Comparison of ENCODE assay signal across 19 cellular contexts in the genomic region with DNA sequence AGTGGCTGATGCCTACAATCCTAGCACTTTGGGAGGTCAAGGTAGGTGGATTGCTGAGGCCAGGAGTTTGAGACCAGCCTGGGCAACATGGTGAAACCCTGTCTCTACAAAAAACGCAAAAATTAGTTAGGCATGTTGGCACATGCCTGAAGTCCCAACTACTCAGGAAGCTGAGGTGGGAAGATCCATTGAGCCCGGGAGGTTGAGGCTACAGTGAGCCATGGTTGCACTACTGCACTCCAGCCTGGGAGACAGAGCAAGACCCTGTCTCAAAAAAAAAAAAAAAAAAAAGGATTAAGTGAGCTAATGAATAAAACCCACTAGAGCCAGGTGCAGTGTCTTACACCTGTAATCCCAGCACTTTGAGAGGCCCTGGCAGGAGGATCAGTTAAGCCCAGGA.
"Had no signal": no experiment of that assay in that cellular context is flagged by ENCODE, and none has a peak within 500 bp of the region (broad histone marks: within the 10 kb centered on the region; RNA-seq: fewer than 3 reads in every experiment).

No MANE protein-coding gene starts in this region.

- ATAC-seq: lower lobe of right lung; pancreas; right lobe of liver; SK-N-SH treated with all-trans-retinoic acid at 6 μM for 48 hours; stimulated activated effector memory CD8-positive, alpha-beta T cell treated with anti-CD3 and anti-CD28 coated beads, Interleukin-12 subunit alpha, Interleukin-12 subunit beta, amount 100 ng/mL, for 72 hours; upper lobe of right lung had no signal

- H3K9me3 Mint-ChIP-seq: endodermal cell; stimulated activated effector memory CD8-positive, alpha-beta T cell treated with anti-CD3 and anti-CD28 coated beads, Interleukin-12 subunit alpha, Interleukin-12 subunit beta, amount 100 ng/mL, for 72 hours; T-helper 1 cell treated with Interleukin-12 subunit alpha and Interleukin-12 subunit beta and Interleukin-4 antibody, amounts not matched to agents 30 μg/mL and 1 μg/mL, for 36 hours had no signal

- H3K27ac Mint-ChIP-seq: endodermal cell; T-helper 1 cell treated with Interleukin-12 subunit alpha and Interleukin-12 subunit beta and Interleukin-4 antibody, amounts not matched to agents 30 μg/mL and 1 μg/mL, for 36 hours had no signal

- DNase-seq: activated CD4-positive, alpha-beta T cell treated with anti-CD3 and anti-CD28 coated beads for 1 hour; activated gamma-delta T cell; caudate nucleus; endodermal cell; foreskin melanocyte; glutamatergic neuron; hippocampal formation; lower lobe of right lung; midbrain; pancreas; right lobe of liver; small intestine; stimulated activated CD4-positive, alpha-beta T cell treated with anti-CD3 and anti-CD28 coated beads, Interleukin-15, amount 100 ng/mL, for 24 hours; stimulated activated CD4-positive, alpha-beta T cell treated with anti-CD3 and anti-CD28 coated beads, Interleukin-4, amount 100 ng/mL, for 24 hours; upper lobe of right lung had no signal

- H3K4me3 Mint-ChIP-seq: endodermal cell; stimulated activated effector memory CD8-positive, alpha-beta T cell treated with anti-CD3 and anti-CD28 coated beads, Interleukin-12 subunit alpha, Interleukin-12 subunit beta, amount 100 ng/mL, for 72 hours; T-helper 1 cell treated with Interleukin-12 subunit alpha and Interleukin-12 subunit beta and Interleukin-4 antibody, amounts not matched to agents 30 μg/mL and 1 μg/mL, for 36 hours had no signal

- H3K36me3 Mint-ChIP-seq: activated naive CD8-positive, alpha-beta T cell; stimulated activated effector memory CD8-positive, alpha-beta T cell treated with anti-CD3 and anti-CD28 coated beads, Interleukin-12 subunit alpha, Interleukin-12 subunit beta, amount 100 ng/mL, for 72 hours had no signal

- H3K27me3 Mint-ChIP-seq: activated naive CD8-positive, alpha-beta T cell had no signal
